ENCODE assay signal across 25 cellular contexts in the genomic region with DNA sequence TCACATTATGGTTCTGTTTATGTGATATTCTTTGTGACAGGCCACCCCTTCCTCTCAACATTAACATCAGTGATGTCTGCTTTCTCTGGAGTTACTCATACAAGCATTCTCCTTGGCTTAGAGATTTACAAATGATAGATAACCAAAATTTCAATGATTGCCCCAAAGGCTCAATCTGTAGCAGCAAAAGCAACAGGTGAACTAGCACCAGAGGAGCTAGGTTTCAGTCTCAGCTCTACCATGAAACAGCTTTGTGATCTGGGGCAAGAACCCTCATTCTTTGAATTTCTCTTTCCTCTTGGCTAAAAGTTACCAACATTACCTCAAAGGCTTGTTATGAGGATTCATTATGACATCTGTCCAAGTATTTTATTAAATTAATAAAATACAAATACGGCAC.
"Had no signal": no experiment of that assay in that cellular context is flagged by ENCODE, and none has a peak within 500 bp of the region (broad histone marks: within the 10 kb centered on the region; RNA-seq: fewer than 3 reads in every experiment).

No MANE protein-coding gene starts in this region.

- ATAC-seq: effector memory CD8-positive, alpha-beta T cell; esophagus mucosa; foreskin keratinocyte; gastrocnemius medialis; gastroesophageal sphincter; heart left ventricle; heart right ventricle had no signal

- DNase-seq: colonic mucosa; cortex of kidney; dermis blood vessel endothelial cell; dorsolateral prefrontal cortex; effector CD4-positive, alpha-beta T cell; effector CD8-positive, alpha-beta T cell; effector memory CD4-positive, alpha-beta T cell; effector memory CD8-positive, alpha-beta T cell; endodermal cell; erythroblast; esophagus squamous epithelium; foreskin fibroblast; foreskin keratinocyte; foreskin melanocyte; gastrocnemius medialis; glutamatergic neuron; head of caudate nucleus; heart left ventricle; heart right ventricle had no signal

- H3K27me3 ChIP-seq: colonic mucosa, dorsolateral prefrontal cortex, esophagus muscularis mucosa, esophagus squamous epithelium, foreskin keratinocyte, gastrocnemius medialis, heart left ventricle had no signal

- H3K36me3 ChIP-seq: colonic mucosa, esophagus muscularis mucosa, esophagus squamous epithelium, gastrocnemius medialis, gastroesophageal sphincter, heart left ventricle, heart right ventricle had no signal

- H3K9me3 ChIP-seq: colonic mucosa, esophagus muscularis mucosa, esophagus squamous epithelium, gastrocnemius medialis, gastroesophageal sphincter, heart left ventricle, heart right ventricle had no signal

- H3K4me3 ChIP-seq: colonic mucosa, coronary artery, dorsolateral prefrontal cortex, esophagus muscularis mucosa, esophagus squamous epithelium, gastrocnemius medialis, gastroesophageal sphincter, heart left ventricle, heart right ventricle had no signal

- H3K4me3 Mint-ChIP-seq: dendritic cell treated with granulocyte-macrophage colony-stimulating factor and Interleukin-4, amounts not matched to agents 40 ng/mL and 50 ng/mL, for 4 days; effector memory CD8-positive, alpha-beta T cell; endodermal cell had no signal

- H3K27ac Mint-ChIP-seq: dendritic cell treated with granulocyte-macrophage colony-stimulating factor and Interleukin-4, amounts not matched to agents 40 ng/mL and 50 ng/mL, for 4 days; endodermal cell had no signal

- H3K27me3 Mint-ChIP-seq: dendritic cell treated with granulocyte-macrophage colony-stimulating factor and Interleukin-4, amounts not matched to agents 40 ng/mL and 50 ng/mL, for 4 days; effector memory CD8-positive, alpha-beta T cell had no signal

- H3K4me1 ChIP-seq: colonic mucosa, esophagus muscularis mucosa, esophagus squamous epithelium, foreskin keratinocyte, gastrocnemius medialis, gastroesophageal sphincter had no signal

- H3K9me3 Mint-ChIP-seq: dendritic cell treated with granulocyte-macrophage colony-stimulating factor and Interleukin-4, amounts not matched to agents 40 ng/mL and 50 ng/mL, for 4 days; effector memory CD8-positive, alpha-beta T cell had no signal

- H3K27ac ChIP-seq: colonic mucosa, coronary artery, epithelial cell of prostate, esophagus muscularis mucosa, esophagus squamous epithelium, foreskin keratinocyte, gastrocnemius medialis, gastroesophageal sphincter, heart left ventricle, heart right ventricle had no signal
